8 cellular contexts compared by ENCODE assay signal in genomic region chr5:77143998-77144836, GRCh38. TPM values are rescaled to one million over a fixed set of nuclear protein-coding genes. Genes with fewer than 3 reads are reported as not detected.
A peak's percentile ranks its signal among the peaks of the same experiment; 100 is the strongest.
DNase-seq lines count a peak whose midpoint lies in the region; ATAC-seq, FAIRE-seq and TF ChIP-seq lines count a peak whose summit lies in the region.

No MANE protein-coding gene starts in this region.

- H3K9me3 ChIP-seq in colonic mucosa (no peaks in the 10 kb centered on the region), HepG2 (ENCODE audit: low read length) (no peaks in the 10 kb centered on the region)

- H2AFZ ChIP-seq in HepG2 (ENCODE audit: low read length), result no peak overlapping the region

- H3K79me2 ChIP-seq in HepG2 (ENCODE audit: insufficient read depth, low read length), result no peaks in the 10 kb centered on the region

- no peaks in the 10 kb centered on the region for H4K20me1 ChIP-seq in HepG2 (ENCODE audit: insufficient read depth, low read length)

- TF ChIP-seq EP300 in HepG2 (IDR thresholded peaks at IDR 0.05; ENCODE audit: low read depth in 2 of 2, low read length in 2 of 2) (no peak), HepG2 (CRISPR knock-in tag; IDR thresholded peaks at IDR 0.05; ENCODE audit: borderline replicate concordance) (no peak)

- intact Hi-C loops in colonic mucosa (cut with DNase I), result loop anchor here (5.0 kb wide), 1 partner anchor 293 kb away; no protein-coding TSS in a partner anchor
- intact Hi-C loops in HepG2 (cut with micrococcal nuclease; ENCODE audit: unreplicated experiment), result loop anchor here (1.0 to 5.0 kb wide), 3 partner anchors 95 to 349 kb away; partner anchors contain the start of gene WDR41

- peak; percentile 75 for FAIRE-seq in HepG2 (lab: Jason Lieb, UNC)

- in situ Hi-C loops in HepG2 (cut with HindIII; ENCODE audit: extremely low pct_ligation_motif_present, low pct_unique_long_range_greater_than_20kb), result loop anchor here (5.0 kb wide), 2 partner anchors 93 to 348 kb away; partner anchors contain the start of gene WDR41

- no peaks in the 10 kb centered on the region for H3K4me1 ChIP-seq in colonic mucosa
- H3K4me1 ChIP-seq in HepG2 (ENCODE audit: insufficient read depth, low read length), result no peaks in the 10 kb centered on the region

- POLR2A ChIA-PET in BJ (lab: Charles Lee), result no interaction called here
- POLR2A ChIA-PET in HepG2 (lab: Yijun Ruan, JAX), result no interaction called here

- H3K9ac ChIP-seq in colonic mucosa (ENCODE audit: low read depth in 2 of 2, low read length in 2 of 2) (no peak overlapping the region), HepG2 (ENCODE audit: insufficient read depth, low read depth, low read length) (no peak overlapping the region)

- CTCF ChIA-PET in BJ (lab: Yijun Ruan, JAX) (interaction anchor here (0.6 to 5.5 kb wide), 15 partner anchors 15 to 348 kb away, joined by 3 to 41 read pairs (median 3); partner anchors contain the start of gene WDR41), HepG2 (lab: Yijun Ruan, JAX; ENCODE audit: low intra/inter-chr PET ratio, low total read pairs) (interaction anchor here (1.7 to 2.3 kb wide), 3 partner anchors 95 to 348 kb away, joined by 4 to 14 read pairs (median 13); partner anchors contain the start of gene WDR41)

- BruUV-seq in HepG2 (replicated peaks; lab: Mats Ljungman, UMichigan), result no TSS peak

- no peak overlapping the region for H3K27ac ChIP-seq in colonic mucosa
- H3K27ac ChIP-seq in HepG2 (ENCODE audit: extremely low read length, insufficient read depth, low read length), result no peak overlapping the region

- H3K27me3 ChIP-seq in BJ (ENCODE audit: control insufficient read depth, insufficient read depth, low read length) (peaks cover 4% of the 10 kb centered on the region), colonic mucosa (no peaks in the 10 kb centered on the region), HepG2 (ENCODE audit: control insufficient read depth in 1 of 2, insufficient read depth in 2 of 2, low read length in 2 of 2) (no peaks in the 10 kb centered on the region)

- peak; percentile 93 for TF ChIP-seq CTCF in BJ (IDR thresholded peaks at IDR 0.05; ENCODE audit: insufficient read depth, low read depth, low read length)
- peak; percentile 85 for TF ChIP-seq CTCF in colonic mucosa (IDR thresholded peaks at IDR 0.05)
- TF ChIP-seq CTCF in HepG2 (CRISPR knock-in tag; IDR thresholded peaks at IDR 0.05), result peak; percentile 84

- TF ChIP-seq POLR2A in HepG2 (IDR thresholded peaks at IDR 0.05; ENCODE audit: insufficient read depth in 1 of 2, low read depth in 2 of 2, low read length in 2 of 2), result no peak

- WGBS in HepG2 (ENCODE audit: low lambda C conversion rate), result 34% methylated on average over 14 of the region's 14 CpGs

- H3K4me3 ChIP-seq in BJ (ENCODE audit: low read depth, low read length) (no peak overlapping the region), colonic mucosa (no peak overlapping the region), HepG2 (replicated peaks in 1 of 3; ENCODE audit: insufficient read depth in 1 of 3, low read depth in 2 of 3, low read length in 3 of 3) (no peak overlapping the region)

- no peaks in the 10 kb centered on the region for H3K36me3 ChIP-seq in BJ (ENCODE audit: control insufficient read depth, insufficient read depth, low read length)
- no peaks in the 10 kb centered on the region for H3K36me3 ChIP-seq in colonic mucosa
- no peaks in the 10 kb centered on the region for H3K36me3 ChIP-seq in HepG2 (replicated peaks in 1 of 2; ENCODE audit: control insufficient read depth in 1 of 2, insufficient read depth in 2 of 2, low read length in 2 of 2)

- ATAC-seq in GM21576 (IDR thresholded peaks at IDR 0.05; ENCODE audit: unreplicated experiment) (peak; percentile 64), HepG2 (peak; percentile 88), GM21717 (IDR thresholded peaks at IDR 0.05; ENCODE audit: unreplicated experiment) (no peak)

- peak; percentile 47; the same call in 1 of the 2 replicates for TF ChIP-seq RAD21 in HepG2 (CRISPR knock-in tag; IDR thresholded peaks at IDR 0.05)

- DNase-seq in BJ (ENCODE audit: low read depth), result no peak
- peak; percentile 17 to 80 for DNase-seq in NCI-H446 (lab: John Stamatoyannopoulos, UW)
- DNase-seq in activated CD4-positive, alpha-beta T cell treated with anti-CD3 and anti-CD28 coated beads for 4 hours, result peak; percentile 52 to 59
- peak; percentile 74 for DNase-seq in colonic mucosa
- peak; percentile 42 for DNase-seq in HepG2 (ENCODE audit: low spot score)
- peak; percentile 40 to 42 for DNase-seq in stimulated activated CD4-positive, alpha-beta T cell treated with anti-CD3 and anti-CD28 coated beads, Interleukin-4, amount 100 ng/mL, for 48 hours (ENCODE audit: low read depth in 2 of 2)

- no peak overlapping the region for H3K4me2 ChIP-seq in HepG2 (ENCODE audit: low read depth, low read length)

TF ChIP-seq in HepG2, 621 proteins besides CTCF, POLR2A, EP300 and RAD21 (continues in another document):
- peak; percentile 88 for TF ChIP-seq SMC3 (IDR thresholded peaks at IDR 0.05; ENCODE audit: low read length)
- TF ChIP-seq ZNF414 (CRISPR knock-in tag; IDR thresholded peaks at IDR 0.05), result no peak
- TF ChIP-seq ZFX (CRISPR knock-in tag; IDR thresholded peaks at IDR 0.05; ENCODE audit: low read depth), result peak; percentile 34; the same call in 1 of the 2 replicates
- no peak for TF ChIP-seq ZZZ3 (CRISPR knock-in tag; IDR thresholded peaks at IDR 0.05; ENCODE audit: borderline replicate concordance)
- no peak for TF ChIP-seq TCF7L2 (IDR thresholded peaks at IDR 0.05; ENCODE audit: low read depth, low read length)
- no peak for TF ChIP-seq ZNF652 (CRISPR knock-in tag; IDR thresholded peaks at IDR 0.05; ENCODE audit: borderline replicate concordance, low read depth)
- TF ChIP-seq ZNF460 (CRISPR knock-in tag; IDR thresholded peaks at IDR 0.05; ENCODE audit: borderline replicate concordance), result no peak
- 0 out of 4 replicates have a peak, but pooled peaks of 1 of the 2 experiments have one; percentile 55 for TF ChIP-seq HMGXB4 (CRISPR knock-in tag; IDR thresholded peaks at IDR 0.05; ENCODE audit: borderline replicate concordance in 1 of 2, low read depth in 1 of 2)
- TF ChIP-seq GABPB1 (CRISPR knock-in tag; IDR thresholded peaks at IDR 0.05), result no peak
- TF ChIP-seq PAX8 (CRISPR knock-in tag; IDR thresholded peaks at IDR 0.05; ENCODE audit: borderline replicate concordance), result no peak

RNA-seq across cellular contexts. Expression of gene ZBED3, which starts 57.1 kb away (rescaled TPM):
- polyA plus RNA-seq in BJ (2011; rRNA removed) (5.0 and 6.2 TPM in 2 replicates), HepG2 (2011; rRNA removed) (7.6 and 8.1 TPM in 2 replicates)
- polyA minus RNA-seq in BJ (2011; rRNA and poly(A)+ RNA removed), result 2.6 and 3.0 TPM in 2 replicates
- total RNA-seq in colonic mucosa (10 to 100 TPM; 10.2 to 12.6 TPM), HepG2 (2016; rRNA removed; fragmentation: Illumina TruSeq; extraction: Trizol) (2.3 and 3.1 TPM in 2 replicates)
- 0.20 and 0.53 TPM in 2 replicates for total RNA-seq in HepG2 (2016; cell fraction: cytosol; rRNA removed; fragmentation: Illumina TruSeq; extraction: Trizol; ENCODE audit: low read depth)
- total RNA-seq in HepG2 (2016; cell fraction: insoluble cytoplasmic fraction; rRNA removed; fragmentation: Illumina TruSeq; extraction: Trizol), result 2.0 and 2.4 TPM in 2 replicates
- 1.4 and 1.5 TPM in 2 replicates for total RNA-seq in HepG2 (2016; cell fraction: membrane; rRNA removed; fragmentation: Illumina TruSeq; extraction: Trizol)
- 5.1 and 6.3 TPM in 2 replicates for total RNA-seq in HepG2 (2016; cell fraction: nucleus; rRNA removed; fragmentation: Illumina TruSeq; extraction: Trizol)
- 4.7 and 6.2 TPM in 2 replicates for polyA plus RNA-seq in HepG2 (2011; cell fraction: cytosol; rRNA removed)
- 4.6 and 6.0 TPM in 2 replicates for polyA plus RNA-seq in HepG2 (2011; cell fraction: nucleus; rRNA removed)
- polyA plus RNA-seq in HepG2 (2012), result 3.8 and 5.2 TPM in 2 replicates
- polyA plus RNA-seq in HepG2 (2016; cell fraction: cytosol; fragmentation: Illumina TruSeq; extraction: Trizol; ENCODE audit: low read depth), result 1.1 and 1.8 TPM in 2 replicates
- polyA plus RNA-seq in HepG2 (2016; cell fraction: insoluble cytoplasmic fraction; fragmentation: Illumina TruSeq; extraction: Trizol; ENCODE audit: low read depth), result 11.7 and 16.1 TPM in 2 replicates
- polyA plus RNA-seq in HepG2 (2016; cell fraction: membrane; fragmentation: Illumina TruSeq; extraction: Trizol; ENCODE audit: low read depth), result 4.1 and 4.6 TPM in 2 replicates
- 16.2 and 16.8 TPM in 2 replicates for polyA plus RNA-seq in HepG2 (2016; cell fraction: nucleus; fragmentation: Illumina TruSeq; extraction: Trizol; ENCODE audit: insufficient read depth, low read depth)
- polyA minus RNA-seq in HepG2 (2011; rRNA and poly(A)+ RNA removed; ENCODE audit: low replicate concordance), result 8.2 and 20.9 TPM in 2 replicates
- polyA minus RNA-seq in HepG2 (2011; cell fraction: cytosol; rRNA and poly(A)+ RNA removed), result 2.1 and 2.5 TPM in 2 replicates
- polyA minus RNA-seq in HepG2 (2011; cell fraction: nucleus; rRNA and poly(A)+ RNA removed), result 6.3 and 6.8 TPM in 2 replicates
